Comparison of ENCODE assay signal across 8 cellular contexts in the genomic region with DNA sequence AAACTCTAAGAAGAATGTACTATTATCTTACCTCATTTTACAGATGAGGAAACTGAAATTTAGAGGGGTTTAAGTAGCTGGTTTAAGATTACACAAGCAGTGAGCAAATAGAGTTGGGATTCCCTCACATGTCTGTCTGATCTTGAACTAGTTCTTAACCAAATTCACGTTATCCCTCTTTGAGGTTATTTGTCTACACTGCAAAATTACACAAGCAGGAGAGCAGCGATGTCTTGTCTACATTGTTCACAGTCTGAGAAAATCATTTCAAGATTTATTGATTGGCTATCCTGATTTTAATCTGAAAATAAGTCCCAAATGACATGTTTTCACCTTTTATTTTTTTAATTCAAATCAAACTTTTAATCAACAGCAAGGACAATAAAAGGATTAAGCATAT. TPM values are rescaled to one million over a fixed set of nuclear protein-coding genes. Genes with fewer than 3 reads are reported as not detected.
"Had no signal": no experiment of that assay in that cellular context is flagged by ENCODE, and none has a peak within 500 bp of the region (broad histone marks: within the 10 kb centered on the region; RNA-seq: fewer than 3 reads in every experiment).

No MANE protein-coding gene starts in this region.

- H3K4me2 ChIP-seq: KMS-11 had no signal

- H3K9me3 Mint-ChIP-seq: H9 had no signal

- H3K4me1 Mint-ChIP-seq: IgD-negative memory B cell had no signal

- H3K9ac ChIP-seq: GM23248, KMS-11 had no signal

- H3K27ac ChIP-seq: GM23248, KMS-11 had no signal

- H2AFZ ChIP-seq: GM23248 had no signal

- DNase-seq: GOT3, H9, HCEC 1CT, KBM-7 had no signal

- FAIRE-seq: HTR-8/SVneo had no signal

- H3K4me3 ChIP-seq: GM23248 had no signal

- H3K27ac Mint-ChIP-seq: IgD-negative memory B cell had no signal

- H3K4me3 Mint-ChIP-seq: IgD-negative memory B cell had no signal

RNA-seq across cellular contexts. Expression of a gene that starts 56.9 kb away (rescaled TPM):
- polyA plus RNA-seq: IgD-negative memory B cell had no signal
